ENCODE assay signal across 15 cellular contexts in the genomic region with DNA sequence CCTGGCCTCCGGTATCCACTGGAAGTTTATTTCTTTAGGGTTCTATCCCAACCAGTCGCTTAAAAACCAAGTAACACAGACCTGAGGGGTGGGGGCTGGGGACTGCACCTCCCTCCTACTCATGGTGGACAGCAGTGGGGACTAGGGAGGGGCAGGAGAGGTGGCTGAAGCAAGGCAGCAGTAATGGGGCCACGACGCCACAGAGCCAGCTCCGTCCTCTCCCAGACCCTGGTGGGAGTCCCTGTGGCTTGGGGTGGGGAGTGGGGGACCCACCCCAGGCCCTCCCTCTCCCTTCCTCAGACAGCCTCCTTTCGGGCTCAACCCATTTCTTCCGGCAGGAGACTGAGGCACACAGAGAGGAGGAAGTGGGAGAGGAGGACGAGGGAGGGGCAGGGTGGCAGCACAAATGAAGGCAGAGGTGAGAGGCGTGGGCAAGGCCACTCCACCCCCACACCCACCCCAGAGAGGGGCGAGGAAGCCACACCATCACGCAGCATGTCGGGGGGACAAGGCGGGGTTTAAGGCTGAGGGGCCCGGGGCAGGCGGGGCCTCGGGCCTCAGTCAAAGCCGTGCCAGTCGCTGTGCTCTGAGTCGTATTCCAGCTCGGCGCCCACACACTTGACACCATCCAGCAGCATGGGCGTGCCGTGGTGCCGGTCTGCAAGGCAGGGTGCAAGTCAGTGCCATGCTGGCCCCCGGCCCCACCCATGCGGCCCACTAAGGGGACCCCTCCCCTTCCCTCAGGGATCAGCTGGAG. TPM values are rescaled to one million over a fixed set of nuclear protein-coding genes. Genes with fewer than 3 reads are reported as not detected.
DNase-seq lines count a peak whose midpoint lies in the region; ATAC-seq and TF ChIP-seq lines count a peak whose summit lies in the region.
"Had no signal": no experiment of that assay in that cellular context is flagged by ENCODE, and none has a peak within 500 bp of the region (broad histone marks: within the 10 kb centered on the region; RNA-seq: fewer than 3 reads in every experiment).

No MANE protein-coding gene starts in this region.

- TF ChIP-seq POLR2A in gastroesophageal sphincter (IDR thresholded peaks at IDR 0.05), result no peak

- TF ChIP-seq EP300 in gastroesophageal sphincter (IDR thresholded peaks at IDR 0.05), result no peak

- DNase-seq in right cardiac atrium (peak in 2 of 3 donors; percentile 64 to 72), left ventricle myocardium superior (no peak), progenitor cell of endocrine pancreas (ENCODE audit: low spot score, unreplicated experiment) (no peak), Kasumi-1 (lab: John Stamatoyannopoulos, UW) (no peak)
- DNase-seq: psoas muscle had no signal

- H3K9me3 Mint-ChIP-seq in progenitor cell of endocrine pancreas (ENCODE audit: low read depth), result no peaks in the 10 kb centered on the region
- H3K9me3 Mint-ChIP-seq: CD4-positive, alpha-beta memory T cell; mesothelial cell of epicardium; natural killer cell treated with Interleukin-12 subunit alpha and Interleukin-12 subunit beta and Interleukin-15 and Interleukin-18, amount 100 ng/mL, for 72 hours had no signal

- 72% methylated on average over 26 of the region's 26 CpGs for WGBS in right cardiac atrium
- WGBS in gastroesophageal sphincter (ENCODE audit: low coverage in 1 of 2), 2 donors, result 53 to 79% methylated on average over 6 to 12 of the region's 26 CpGs

- H3K4me3 Mint-ChIP-seq in progenitor cell of endocrine pancreas (ENCODE audit: low read depth), result no peak overlapping the region
- H3K4me3 Mint-ChIP-seq: mesothelial cell of epicardium; natural killer cell treated with Interleukin-12 subunit alpha and Interleukin-12 subunit beta and Interleukin-15 and Interleukin-18, amount 100 ng/mL, for 72 hours had no signal

- TF ChIP-seq CTCF in gastroesophageal sphincter (IDR thresholded peaks at IDR 0.05) (no peak), progenitor cell of endocrine pancreas (IDR thresholded peaks at IDR 0.05; ENCODE audit: unreplicated experiment) (no peak)

- no peak overlapping the region for H3K4me3 ChIP-seq in right cardiac atrium (ENCODE audit: low read length)
- H3K4me3 ChIP-seq in gastroesophageal sphincter, result no peak overlapping the region
- H3K4me3 ChIP-seq: HAP-1, psoas muscle, uterus had no signal

- H3K27me3 ChIP-seq in right cardiac atrium (ENCODE audit: control insufficient read depth, insufficient read depth) (no peaks in the 10 kb centered on the region), gastroesophageal sphincter (peaks cover 19% of the 10 kb centered on the region)
- H3K27me3 ChIP-seq: uterus had no signal

- intact Hi-C loops in right cardiac atrium (cut with DNase I) (no loop called here), left ventricle myocardium superior (cut with micrococcal nuclease) (no loop called here)

- no peak overlapping the region for H3K27ac Mint-ChIP-seq in progenitor cell of endocrine pancreas
- H3K27ac Mint-ChIP-seq: mesothelial cell of epicardium; natural killer cell treated with Interleukin-12 subunit alpha and Interleukin-12 subunit beta and Interleukin-15 and Interleukin-18, amount 100 ng/mL, for 72 hours had no signal

- peaks cover 0 to 79% of the 10 kb centered on the region in 2 donors for H3K36me3 ChIP-seq in gastroesophageal sphincter
- H3K36me3 ChIP-seq: uterus had no signal

- peak in 1 of 2 donors; percentile 5 for ATAC-seq in right cardiac atrium
- no peak for ATAC-seq in left ventricle myocardium superior
- no peak for ATAC-seq in gastroesophageal sphincter
- ATAC-seq in HG03135 (IDR thresholded peaks at IDR 0.05; ENCODE audit: unreplicated experiment), result no peak

- H3K9me3 ChIP-seq in right cardiac atrium (ENCODE audit: control insufficient read depth, low read length), result no peaks in the 10 kb centered on the region
- no peaks in the 10 kb centered on the region for H3K9me3 ChIP-seq in gastroesophageal sphincter
- H3K9me3 ChIP-seq: HAP-1, psoas muscle, uterus had no signal

- peaks cover 23% of the 10 kb centered on the region for H3K27me3 Mint-ChIP-seq in progenitor cell of endocrine pancreas
- H3K27me3 Mint-ChIP-seq: natural killer cell treated with Interleukin-12 subunit alpha and Interleukin-12 subunit beta and Interleukin-15 and Interleukin-18, amount 100 ng/mL, for 72 hours had no signal

- peaks cover 3% of the 10 kb centered on the region for H3K36me3 Mint-ChIP-seq in progenitor cell of endocrine pancreas (ENCODE audit: insufficient read depth)
- H3K36me3 Mint-ChIP-seq: natural killer cell treated with Interleukin-12 subunit alpha and Interleukin-12 subunit beta and Interleukin-15 and Interleukin-18, amount 100 ng/mL, for 72 hours had no signal

- H3K27ac ChIP-seq in right cardiac atrium (ENCODE audit: low read length), result no peak overlapping the region
- H3K27ac ChIP-seq in gastroesophageal sphincter, result peak overlapping the region in 3 of 4 donors; percentile 51 to 57 (median 57)
- H3K27ac ChIP-seq: psoas muscle had no signal

- H3K4me1 ChIP-seq in right cardiac atrium (ENCODE audit: control insufficient read depth, insufficient read depth, low read length), result no peaks in the 10 kb centered on the region
- H3K4me1 ChIP-seq in gastroesophageal sphincter, result peaks cover 0 to 51% (median 6%) of the 10 kb centered on the region in 3 donors
- H3K4me1 ChIP-seq: HAP-1, psoas muscle, uterus had no signal

- H3K4me1 Mint-ChIP-seq in progenitor cell of endocrine pancreas (ENCODE audit: low read depth), result peaks cover 1% of the 10 kb centered on the region

RNA-seq across cellular contexts. Expression of a gene that starts 13.9 kb away (rescaled TPM):
- total RNA-seq in right cardiac atrium (10 to 100 TPM; 11.7 to 13.7 (median 12.1) TPM), left ventricle myocardium superior (10.3 TPM), gastroesophageal sphincter (10 to 100 TPM; 36.1 to 74.7 (median 59.3) TPM), progenitor cell of endocrine pancreas (18.9 and 20.2 TPM in 2 replicates)
- 12.6 TPM for polyA plus RNA-seq in right cardiac atrium

RNA-seq across cellular contexts. Expression of a gene that starts 21.2 kb away (rescaled TPM):
- total RNA-seq in right cardiac atrium (10 to 100 TPM in 1 of 4 donors, 1 to 10 TPM in 3; 6.1 to 13.0 (median 7.1) TPM), left ventricle myocardium superior (16.2 TPM), gastroesophageal sphincter (10 to 100 TPM in 2 of 4 donors, 1 to 10 TPM in 2; 9.6 to 19.3 (median 14.4) TPM), progenitor cell of endocrine pancreas (not detected in 2 replicates)
- 8.9 TPM for polyA plus RNA-seq in right cardiac atrium
- total RNA-seq: bronchial epithelial cell; CD4-positive, alpha-beta memory T cell; epithelial cell of proximal tubule; natural killer cell treated with Interleukin-12 subunit alpha and Interleukin-12 subunit beta and Interleukin-15 and Interleukin-18, amount 100 ng/mL, for 72 hours had no signal

RNA-seq across cellular contexts. Expression of a gene that starts 27.6 kb away (rescaled TPM):
- total RNA-seq in right cardiac atrium (under 1 TPM in 1 of 4 donors, not detected in 3; 0.50 TPM), left ventricle myocardium superior (not detected), gastroesophageal sphincter (not detected), progenitor cell of endocrine pancreas (1.7 and 1.9 TPM in 2 replicates)
- polyA plus RNA-seq in right cardiac atrium, result 0.07 TPM
- total RNA-seq: CD4-positive, alpha-beta memory T cell; dermis blood vessel endothelial cell had no signal

RNA-seq across cellular contexts. Expression of a gene that starts 32.9 kb away (rescaled TPM):
- 10 to 100 TPM; 63.9 to 92.7 (median 72.1) TPM for total RNA-seq in right cardiac atrium
- polyA plus RNA-seq in right cardiac atrium, result 67.4 TPM
- 68.3 TPM for total RNA-seq in left ventricle myocardium superior
- 100 to 1,000 TPM; 134 to 200 (median 139) TPM for total RNA-seq in gastroesophageal sphincter
- total RNA-seq in progenitor cell of endocrine pancreas, result 49.6 and 53.8 TPM in 2 replicates

RNA-seq across cellular contexts. Expression of a gene that starts 41.3 kb away (rescaled TPM):
- total RNA-seq in right cardiac atrium (10 to 100 TPM in 1 of 4 donors, 1 to 10 TPM in 3; 6.7 to 12.3 (median 8.8) TPM), left ventricle myocardium superior (7.1 TPM), gastroesophageal sphincter (10 to 100 TPM; 10.1 to 17.2 (median 11.9) TPM), progenitor cell of endocrine pancreas (not detected in 2 replicates)
- polyA plus RNA-seq in right cardiac atrium, result 4.2 TPM
- total RNA-seq: bronchial epithelial cell, dermis blood vessel endothelial cell, epithelial cell of proximal tubule had no signal
- polyA plus RNA-seq: CD4-positive, alpha-beta memory T cell had no signal

Comparison
In these comparisons a context has a peak if more than half of its experiments do, and no peak if none do; other contexts are left out.
1. DNase-seq: peak in right cardiac atrium (2 of 3); none in left ventricle myocardium superior (single experiment), progenitor cell of endocrine pancreas (single experiment) and Kasumi-1 (0 of 2).